In genomic region chr22:50189849-50190181, GRCh38 we compare ENCODE assay signal across 8 cellular contexts. TPM values are rescaled to one million over a fixed set of nuclear protein-coding genes. Genes with fewer than 3 reads are reported as not detected.
DNase-seq lines count a peak whose midpoint lies in the region; FAIRE-seq and TF ChIP-seq lines count a peak whose summit lies in the region.

No MANE protein-coding gene starts in this region.

- H3K27me3 Mint-ChIP-seq in astrocyte (ENCODE audit: low read depth, unreplicated experiment) = no peaks in the 10 kb centered on the region

- H3K36me3 ChIP-seq in astrocyte (ENCODE audit: insufficient read depth, low read length) = no peaks in the 10 kb centered on the region
- peaks cover 8% of the 10 kb centered on the region for H3K36me3 ChIP-seq in WERI-Rb-1

- no peak overlapping the region for H3K27ac Mint-ChIP-seq in astrocyte (ENCODE audit: unreplicated experiment)

- no peak overlapping the region for H3K4me3 Mint-ChIP-seq in astrocyte (ENCODE audit: unreplicated experiment)

- H3K79me2 ChIP-seq in astrocyte (ENCODE audit: insufficient read depth, low read length) = peaks cover 66% of the 10 kb centered on the region

- H3K4me1 ChIP-seq in astrocyte (ENCODE audit: insufficient read depth, low read length) (peaks cover 27% of the 10 kb centered on the region), mononuclear cell (ENCODE audit: insufficient read depth, low read length) (peaks cover 90% of the 10 kb centered on the region)

- H3K36me3 Mint-ChIP-seq in astrocyte (ENCODE audit: low read depth, unreplicated experiment) = peaks cover 3% of the 10 kb centered on the region

- H3K4me1 Mint-ChIP-seq in astrocyte (ENCODE audit: low read depth, unreplicated experiment) = peaks cover 8% of the 10 kb centered on the region

- POLR2A ChIA-PET in AG04450 (lab: Yijun Ruan, JAX) = no interaction called here

- peaks cover 60% of the 10 kb centered on the region for H4K20me1 ChIP-seq in astrocyte (ENCODE audit: insufficient read depth, low read length)

- TF ChIP-seq CTCF in AG04450 (IDR thresholded peaks at IDR 0.05; ENCODE audit: low read depth, low read length) (no peak), HFF-Myc (IDR thresholded peaks at IDR 0.05; ENCODE audit: low read depth, low read length, missing control alignments) (no peak), astrocyte (IDR thresholded peaks at IDR 0.05; ENCODE audit: insufficient read depth, low read depth, low read length) (no peak), WERI-Rb-1 (IDR thresholded peaks at IDR 0.05; ENCODE audit: low read depth, low read length) (no peak)

- no peak overlapping the region for H2AFZ ChIP-seq in astrocyte (ENCODE audit: low read depth, low read length)

- H3K9me3 ChIP-seq in AG04450 (ENCODE audit: control insufficient read depth, insufficient read depth, low read length) (no peaks in the 10 kb centered on the region; the same call in 1 of the 2 replicates), astrocyte (ENCODE audit: insufficient read depth, low read depth, low read length) (no peaks in the 10 kb centered on the region), mononuclear cell (ENCODE audit: low read depth, low read length) (no peaks in the 10 kb centered on the region), WERI-Rb-1 (ENCODE audit: severe bottlenecking) (no peaks in the 10 kb centered on the region)

- H3K4me3 ChIP-seq in AG04450 (ENCODE audit: low read depth, low read length) (no peak overlapping the region), HFF-Myc (replicated peaks; ENCODE audit: low read depth, low read length) (peak overlapping the region; percentile 24), astrocyte (ENCODE audit: insufficient read depth, low read depth, low read length) (no peak overlapping the region), mononuclear cell (ENCODE audit: low read length) (peak overlapping the region; percentile 42), WERI-Rb-1 (ENCODE audit: low read depth, low read length) (no peak overlapping the region)

- DNase-seq in AG04450 (ENCODE audit: low read depth, low spot score) = no peak
- no peak for DNase-seq in HFF-Myc (ENCODE audit: extremely low read depth, low read depth)
- no peak for DNase-seq in astrocyte (ENCODE audit: low read depth)
- DNase-seq in cortex of kidney (lab: John Stamatoyannopoulos, UW) = no peak
- DNase-seq in WERI-Rb-1 = no peak
- DNase-seq in NCI-H2081 treated with DMSO at 0.1 percent for 48 hours (lab: John Stamatoyannopoulos, UW) = no peak
- DNase-seq in A172 (ENCODE audit: low spot score) = no peak

- peak overlapping the region; percentile 69 for H3K4me2 ChIP-seq in astrocyte (ENCODE audit: low read length)

- H3K27me3 ChIP-seq in AG04450 (ENCODE audit: control insufficient read depth, insufficient read depth, low read length) = no peaks in the 10 kb centered on the region
- no peaks in the 10 kb centered on the region for H3K27me3 ChIP-seq in astrocyte (ENCODE audit: insufficient read depth, low read length)
- no peaks in the 10 kb centered on the region for H3K27me3 ChIP-seq in mononuclear cell (ENCODE audit: insufficient read depth, low read length)
- no peaks in the 10 kb centered on the region for H3K27me3 ChIP-seq in WERI-Rb-1 (ENCODE audit: insufficient read depth, low read depth, severe bottlenecking)

- H3K9ac ChIP-seq in astrocyte (ENCODE audit: low read length) = no peak overlapping the region

- no peak for FAIRE-seq in astrocyte (lab: Jason Lieb, UNC)

- CTCF ChIA-PET in AG04450 (lab: Charles Lee) = no interaction called here

- H3K27ac ChIP-seq in AG04450 (ENCODE audit: low read depth, low read length) (peak overlapping the region; percentile 39), astrocyte (ENCODE audit: low read depth, low read length) (no peak overlapping the region), WERI-Rb-1 (no peak overlapping the region)

- no peaks in the 10 kb centered on the region for H3K9me3 Mint-ChIP-seq in astrocyte (ENCODE audit: unreplicated experiment)

RNA-seq across cellular contexts. Expression of gene TRABD, which starts 4.1 kb away (rescaled TPM):
- 8.7 and 11.8 TPM in 2 replicates for polyA plus RNA-seq in AG04450 (2011; rRNA removed)
- polyA minus RNA-seq in AG04450 (2011; rRNA and poly(A)+ RNA removed) = 7.1 and 9.2 TPM in 2 replicates
- total RNA-seq in astrocyte (34.0 and 35.7 TPM in 2 replicates), mononuclear cell (44.0 TPM)
- 18.9 and 19.2 TPM in 2 replicates for total RNA-seq in A172 (2014; rRNA removed; shearing (Covaris generic))

RNA-seq across cellular contexts. Expression of gene SELENOO, which starts 11.0 kb away (rescaled TPM):
- 6.8 and 9.4 TPM in 2 replicates for polyA plus RNA-seq in AG04450 (2011; rRNA removed)
- polyA minus RNA-seq in AG04450 (2011; rRNA and poly(A)+ RNA removed) = 3.4 and 4.9 TPM in 2 replicates
- 16.9 and 18.5 TPM in 2 replicates for total RNA-seq in astrocyte
- total RNA-seq in mononuclear cell = 11.8 TPM
- 8.0 and 9.5 TPM in 2 replicates for total RNA-seq in A172 (2014; rRNA removed; shearing (Covaris generic))

RNA-seq across cellular contexts. Expression of gene PANX2, which starts 19.3 kb away (rescaled TPM):
- 0.93 and 1.1 TPM in 2 replicates for polyA plus RNA-seq in AG04450 (2011; rRNA removed)
- 0.17 and 0.28 TPM in 2 replicates for polyA minus RNA-seq in AG04450 (2011; rRNA and poly(A)+ RNA removed)
- total RNA-seq in astrocyte = 2.3 and 2.8 TPM in 2 replicates
- 0.94 TPM for total RNA-seq in mononuclear cell
- 1.4 and 1.5 TPM in 2 replicates for total RNA-seq in A172 (2014; rRNA removed; shearing (Covaris generic))

RNA-seq across cellular contexts. Expression of gene TUBGCP6, which starts 55.0 kb away (rescaled TPM):
- 8.5 and 10.8 TPM in 2 replicates for polyA plus RNA-seq in AG04450 (2011; rRNA removed)
- 11.9 and 12.7 TPM in 2 replicates for polyA minus RNA-seq in AG04450 (2011; rRNA and poly(A)+ RNA removed)
- total RNA-seq in astrocyte (25.4 and 26.3 TPM in 2 replicates), mononuclear cell (45.1 TPM)
- 8.9 and 10.6 TPM in 2 replicates for total RNA-seq in A172 (2014; rRNA removed; shearing (Covaris generic))

Comparison
In these comparisons a context has a peak if more than half of its experiments do, and no peak if none do; other contexts are left out.
1. H3K4me3 ChIP-seq: peak in HFF-Myc (single experiment) and mononuclear cell (single experiment); none in AG04450 (single experiment), astrocyte (single experiment) and WERI-Rb-1 (single experiment).